ENCODE assay signal across 10 cellular contexts in genomic region chr12:132593521-132593920, GRCh38. TPM values are rescaled to one million over a fixed set of nuclear protein-coding genes. Genes with fewer than 3 reads are reported as not detected.
DNase-seq lines count a peak whose midpoint lies in the region; ATAC-seq, FAIRE-seq and TF ChIP-seq lines count a peak whose summit lies in the region.
"Had no signal": no experiment of that assay in that cellular context is flagged by ENCODE, and none has a peak within 500 bp of the region (broad histone marks: within the 10 kb centered on the region; RNA-seq: fewer than 3 reads in every experiment).

No MANE protein-coding gene starts in this region.

- TF ChIP-seq CTCF in IMR-90 (conservative IDR thresholded peaks at IDR 0.05; ENCODE audit: low read depth, low read length) (no peak), SK-N-SH (IDR thresholded peaks at IDR 0.05) (no peak), kidney (IDR thresholded peaks at IDR 0.05; ENCODE audit: borderline replicate concordance, extremely low read depth, insufficient read depth) (no peak)

- H3K9me3 ChIP-seq in IMR-90 (ENCODE audit: control insufficient read depth, insufficient read depth, low read length) = peaks cover 5% of the 10 kb centered on the region; the same call in 1 of the 2 replicates
- H3K9me3 ChIP-seq in SK-N-SH = no peaks in the 10 kb centered on the region
- H3K9me3 ChIP-seq in kidney (ENCODE audit: control insufficient read depth in 1 of 2, low read length in 2 of 2) = no peaks in the 10 kb centered on the region

- intact Hi-C loops in IMR-90 (cut with micrococcal nuclease) (no loop called here), kidney (cut with DNase I) (no loop called here)

- H3K79me1 ChIP-seq in IMR-90 (ENCODE audit: low read depth in 1 of 2, low read length in 2 of 2) = no peaks in the 10 kb centered on the region

- no peak for TF ChIP-seq EP300 in SK-N-SH (IDR thresholded peaks at IDR 0.05; ENCODE audit: borderline replicate concordance in 1 of 2, low read depth in 1 of 2, low read length in 1 of 2)

- no peak overlapping the region for H3K23ac ChIP-seq in IMR-90 (ENCODE audit: low read depth, low read length)

- no peak overlapping the region for H3K18ac ChIP-seq in IMR-90 (ENCODE audit: low read depth, low read length)

- CTCF ChIA-PET in IMR-90 (lab: Yijun Ruan, JAX) (no interaction called here), SK-N-SH (lab: Yijun Ruan, JAX) (interaction anchor here (1.9 to 2.1 kb wide), 2 partner anchors 32 to 179 kb away, joined by 11 to 13 read pairs; no protein-coding TSS in a partner anchor)
- CTCF ChIA-PET in activated naive CD4-positive, alpha-beta T cell treated with anti-CD3 and anti-CD28 coated beads, Interleukin-2, amount 10 ng/mL, durations not matched to agents 7 days and 5 days (lab: Charles Lee) = interaction anchor here (1.4 kb wide), 1 partner anchor 178 kb away, joined by 3 read pairs; no protein-coding TSS in a partner anchor

- H2AK5ac ChIP-seq in IMR-90 (ENCODE audit: low read depth, low read length) = no peak overlapping the region

- no peak overlapping the region for H3K4me3 ChIP-seq in IMR-90 (ENCODE audit: insufficient read depth, low read depth, low read length)
- peak overlapping the region; percentile 42 to 53 for H3K4me3 ChIP-seq in SK-N-SH (ENCODE audit: low read depth in 2 of 2, low read length in 1 of 2)
- peak overlapping the region; percentile 18 to 32 for H3K4me3 ChIP-seq in kidney (ENCODE audit: low read length in 2 of 2)
- H3K4me3 ChIP-seq in skeletal muscle cell (ENCODE audit: low read depth, low read length) = peak overlapping the region; percentile 24
- H3K4me3 ChIP-seq: body of pancreas had no signal

- peak overlapping the region in 1 of 2 experiments; percentile 42; a peak in 1 of 4 replicates for H4K8ac ChIP-seq in IMR-90 (ENCODE audit: low read depth in 2 of 2, low read length in 2 of 2)

- H3K4me2 ChIP-seq in IMR-90 (ENCODE audit: low read depth, low read length) (peak overlapping the region; percentile 81; the same call in 1 of the 2 replicates), SK-N-SH (peak overlapping the region; percentile 72; the same call in 1 of the 2 replicates)

- H4K20me1 ChIP-seq in IMR-90 (ENCODE audit: insufficient read depth, low read length) (0 out of 2 replicates have a peak, but pooled peaks cover under 1% of the 10 kb centered on the region), SK-N-SH (ENCODE audit: insufficient read depth) (no peaks in the 10 kb centered on the region)

- no peak overlapping the region for H2BK20ac ChIP-seq in IMR-90 (ENCODE audit: low read depth, low read length)

- DNase-seq in IMR-90 (no peak), SK-N-SH (peak; percentile 75), kidney (peak; percentile 72), skeletal muscle cell (ENCODE audit: low read depth) (no peak), GDM1 (lab: John Stamatoyannopoulos, UW) (no peak)
- no peak for DNase-seq in activated naive CD4-positive, alpha-beta T cell treated with anti-CD3 and anti-CD28 coated beads, Interleukin-2, amount 10 ng/mL, durations not matched to agents 7 days and 5 days

- no peak overlapping the region for H4K5ac ChIP-seq in IMR-90 (ENCODE audit: low read depth, low read length)

- H3F3A ChIP-seq in SK-N-SH (replicated peaks; ENCODE audit: insufficient read depth) = peaks cover 17% of the 10 kb centered on the region

- no peak overlapping the region for H3K56ac ChIP-seq in IMR-90 (ENCODE audit: extremely low read depth, insufficient read depth, low read length)

- no peaks in the 10 kb centered on the region for H3K9me3 Mint-ChIP-seq in activated naive CD4-positive, alpha-beta T cell treated with anti-CD3 and anti-CD28 coated beads, Interleukin-2, amount 10 ng/mL, durations not matched to agents 7 days and 5 days
- H3K9me3 Mint-ChIP-seq: activated T-helper 2 cell treated with anti-CD3 and anti-CD28 coated beads, Interferon-gamma antibody, Interleukin-2, Interleukin-4, amounts not matched to agents 10 μg/mL and 5 μg/mL and 100 μg/mL, durations not matched to agents 14 hours and 24 hours and 36 hours had no signal

- TF ChIP-seq RAD21 in IMR-90 (IDR thresholded peaks at IDR 0.05; ENCODE audit: low read length) (no peak), SK-N-SH (IDR thresholded peaks at IDR 0.05; ENCODE audit: low read length) (no peak)

- H3K4me1 Mint-ChIP-seq in activated naive CD4-positive, alpha-beta T cell treated with anti-CD3 and anti-CD28 coated beads, Interleukin-2, amount 10 ng/mL, durations not matched to agents 7 days and 5 days = peaks cover 11% of the 10 kb centered on the region

- no peak for ATAC-seq in IMR-90 (ENCODE audit: low read depth)
- no peak for ATAC-seq in HG03571 (IDR thresholded peaks at IDR 0.05; ENCODE audit: unreplicated experiment)

- H3K4me3 Mint-ChIP-seq in activated naive CD4-positive, alpha-beta T cell treated with anti-CD3 and anti-CD28 coated beads, Interleukin-2, amount 10 ng/mL, durations not matched to agents 7 days and 5 days = no peak overlapping the region

- no peak overlapping the region for H2BK15ac ChIP-seq in IMR-90 (ENCODE audit: low read depth, low read length)

- dilution Hi-C loops in IMR-90 (cut with HindIII; ENCODE audit: low sequenced_read_pairs, unreplicated experiment) = no loop called here

- 0 out of 2 replicates have a peak, but pooled peaks cover 7% of the 10 kb centered on the region for H3K9me1 ChIP-seq in IMR-90 (ENCODE audit: insufficient read depth, low read length)

- H3K4ac ChIP-seq in IMR-90 (ENCODE audit: low read depth, low read length) = no peak overlapping the region

- H3K27ac ChIP-seq in IMR-90 (ENCODE audit: insufficient read depth, low read length) (no peak overlapping the region), SK-N-SH (ENCODE audit: low read depth in 2 of 2, low read length in 1 of 2) (peak overlapping the region in 1 of 2 experiments; percentile 18; a peak in 1 of 4 replicates), kidney (ENCODE audit: low read depth in 2 of 2, low read length in 2 of 2) (no peak overlapping the region)
- H3K27ac ChIP-seq: body of pancreas had no signal

- H3K27me3 Mint-ChIP-seq in activated naive CD4-positive, alpha-beta T cell treated with anti-CD3 and anti-CD28 coated beads, Interleukin-2, amount 10 ng/mL, durations not matched to agents 7 days and 5 days = peaks cover 39% of the 10 kb centered on the region

- H2BK5ac ChIP-seq in IMR-90 (ENCODE audit: low read depth, low read length, poor library complexity, severe bottlenecking) = no peak overlapping the region

- no peaks in the 10 kb centered on the region for H3K36me3 Mint-ChIP-seq in activated naive CD4-positive, alpha-beta T cell treated with anti-CD3 and anti-CD28 coated beads, Interleukin-2, amount 10 ng/mL, durations not matched to agents 7 days and 5 days

- FAIRE-seq in kidney (lab: Jason Lieb, UNC) = no peak

- H2AK9ac ChIP-seq in IMR-90 (replicated peaks; ENCODE audit: low read depth, low read length, poor library complexity) = no peak overlapping the region

- no CpG with 5 or more reads among the region's 18 CpGs for WGBS in IMR-90 (ENCODE audit: extremely low coverage in 2 of 2, insufficient read length in 1 of 2), 2 experiments
- 28% methylated on average over 16 of the region's 18 CpGs for WGBS in SK-N-SH (ENCODE audit: low lambda C conversion rate)

- H3K9me2 ChIP-seq in SK-N-SH = no peaks in the 10 kb centered on the region

- H2AFZ ChIP-seq in IMR-90 (replicated peaks; ENCODE audit: low read length, poor library complexity) (peak overlapping the region; percentile 58), SK-N-SH (ENCODE audit: low read depth) (no peak overlapping the region)

- H4K91ac ChIP-seq in IMR-90 (ENCODE audit: insufficient read depth, low read depth, low read length) = no peak overlapping the region

- H3K36me3 ChIP-seq in IMR-90 (ENCODE audit: control insufficient read depth, insufficient read depth, low read length) (no peaks in the 10 kb centered on the region), SK-N-SH (replicated peaks in 1 of 2; ENCODE audit: control insufficient read depth in 1 of 2, insufficient read depth in 2 of 2, low read length in 1 of 2) (no peaks in the 10 kb centered on the region), kidney (ENCODE audit: control insufficient read depth in 1 of 2, insufficient read depth in 2 of 2, low read length in 2 of 2) (no peaks in the 10 kb centered on the region)

- H3K9ac ChIP-seq in IMR-90 (ENCODE audit: low read depth, low read length) (no peak overlapping the region), SK-N-SH (no peak overlapping the region), kidney (ENCODE audit: low read length in 2 of 2) (peak overlapping the region in 1 of 2 donors; percentile 12)

- no peaks in the 10 kb centered on the region for H3K79me2 ChIP-seq in SK-N-SH (ENCODE audit: insufficient read depth)

- no peak overlapping the region for H3K27ac Mint-ChIP-seq in activated naive CD4-positive, alpha-beta T cell treated with anti-CD3 and anti-CD28 coated beads, Interleukin-2, amount 10 ng/mL, durations not matched to agents 7 days and 5 days
- H3K27ac Mint-ChIP-seq: activated T-helper 2 cell treated with anti-CD3 and anti-CD28 coated beads, Interferon-gamma antibody, Interleukin-2, Interleukin-4, amounts not matched to agents 10 μg/mL and 5 μg/mL and 100 μg/mL, durations not matched to agents 14 hours and 24 hours and 36 hours had no signal

- H2BK120ac ChIP-seq in IMR-90 (ENCODE audit: low read depth, low read length) = no peak overlapping the region

- in situ Hi-C loops in IMR-90 (cut with MboI; ENCODE audit: low sequenced_read_pairs) = no loop called here

- POLR2A ChIA-PET in IMR-90 (lab: Charles Lee; ENCODE audit: unreplicated experiment) = no interaction called here
- POLR2A ChIA-PET in SK-N-SH (lab: Yijun Ruan, JAX) = no interaction called here

- BruUV-seq in IMR-90 (replicated peaks; lab: Mats Ljungman, UMichigan) = no TSS peak

- H3K14ac ChIP-seq in IMR-90 (replicated peaks; ENCODE audit: low read depth, low read length) = no peak overlapping the region

- H3K4me1 ChIP-seq in IMR-90 (ENCODE audit: control insufficient read depth, insufficient read depth, low read length) (peaks cover 4% of the 10 kb centered on the region; the same call in 1 of the 2 replicates), SK-N-SH (ENCODE audit: control insufficient read depth in 1 of 2, insufficient read depth in 2 of 2, low read depth in 1 of 2, low read length in 1 of 2) (peaks cover 0 to 7% of the 10 kb centered on the region in 2 experiments; a peak in 1 of 4 replicates), kidney (ENCODE audit: control insufficient read depth in 1 of 2, insufficient read depth in 1 of 2, low read depth in 1 of 2, low read length in 2 of 2) (peaks cover 0 to 12% of the 10 kb centered on the region in 2 donors)

- H3K27me3 ChIP-seq in IMR-90 (ENCODE audit: control insufficient read depth, insufficient read depth, low read length) (peaks cover 6% of the 10 kb centered on the region; the same call in 1 of the 2 replicates), SK-N-SH (ENCODE audit: insufficient read depth) (no peaks in the 10 kb centered on the region)

- TF ChIP-seq POLR2A in IMR-90 (IDR thresholded peaks at IDR 0.05; ENCODE audit: low read depth, low read length) = no peak

RNA-seq across cellular contexts. Expression of gene LRCOL1, which starts 16.9 kb away (rescaled TPM):
- total RNA-seq in IMR-90 (2012; rRNA removed) (0.28 TPM in 1 of 2 replicates, not detected in the other), kidney (1.8 TPM)
- polyA plus RNA-seq in IMR-90 (2012; rRNA removed) (0.90 and 1.0 TPM in 2 replicates), SK-N-SH (2012; rRNA removed) (0.44 and 1.1 TPM in 2 replicates), kidney (ENCODE audit: insufficient read depth, low read depth, low replicate concordance) (1.0 TPM)
- polyA plus RNA-seq in IMR-90 (2012; cell fraction: cytosol; rRNA removed) = 0.25 and 0.70 TPM in 2 replicates
- 4.5 and 8.7 TPM in 2 replicates for polyA plus RNA-seq in IMR-90 (2012; cell fraction: nucleus; rRNA removed; ENCODE audit: low replicate concordance)
- polyA plus RNA-seq in SK-N-SH (2012; cell fraction: cytosol; rRNA removed) = 0.04 and 0.10 TPM in 2 replicates
- 6.2 and 6.7 TPM in 2 replicates for polyA plus RNA-seq in SK-N-SH (2012; cell fraction: nucleus; rRNA removed)
- total RNA-seq: activated T-helper 2 cell treated with anti-CD3 and anti-CD28 coated beads, Interferon-gamma antibody, Interleukin-2, Interleukin-4, amounts not matched to agents 10 μg/mL and 5 μg/mL and 100 μg/mL, durations not matched to agents 14 hours and 24 hours and 36 hours; body of pancreas; RPMI7951 had no signal

RNA-seq across cellular contexts. Expression of gene P2RX2, which starts 25.1 kb away (rescaled TPM):
- total RNA-seq in IMR-90 (2012; rRNA removed) = not detected in 2 replicates
- polyA plus RNA-seq in IMR-90 (2012; rRNA removed) = not detected in 2 replicates
- polyA plus RNA-seq in IMR-90 (2012; cell fraction: cytosol; rRNA removed) = not detected in 2 replicates
- polyA plus RNA-seq in IMR-90 (2012; cell fraction: nucleus; rRNA removed; ENCODE audit: low replicate concordance) = not detected in 2 replicates
- polyA plus RNA-seq in SK-N-SH (2012; rRNA removed) = 0.03 TPM in 1 of 2 replicates, not detected in the other
- polyA plus RNA-seq in SK-N-SH (2012; cell fraction: cytosol; rRNA removed) = not detected in 2 replicates
- 0.02 and 0.15 TPM in 2 replicates for polyA plus RNA-seq in SK-N-SH (2012; cell fraction: nucleus; rRNA removed)
- 0.19 TPM for total RNA-seq in kidney
- 0.37 TPM for polyA plus RNA-seq in kidney (ENCODE audit: insufficient read depth, low read depth, low replicate concordance)
- total RNA-seq: activated T-helper 2 cell treated with anti-CD3 and anti-CD28 coated beads, Interferon-gamma antibody, Interleukin-2, Interleukin-4, amounts not matched to agents 10 μg/mL and 5 μg/mL and 100 μg/mL, durations not matched to agents 14 hours and 24 hours and 36 hours; RPMI7951 had no signal

Comparison
In these comparisons a context has a peak if more than half of its experiments do, and no peak if none do; other contexts are left out.
1. DNase-seq: peak in SK-N-SH (single experiment) and kidney (single experiment); none in IMR-90 (single experiment), skeletal muscle cell (single experiment), GDM1 (single experiment) and activated naive CD4-positive, alpha-beta T cell treated with anti-CD3 and anti-CD28 coated beads, Interleukin-2, amount 10 ng/mL, durations not matched to agents 7 days and 5 days (single experiment).